Comparison of ENCODE assay signal across 28 cellular contexts in the genomic region with DNA sequence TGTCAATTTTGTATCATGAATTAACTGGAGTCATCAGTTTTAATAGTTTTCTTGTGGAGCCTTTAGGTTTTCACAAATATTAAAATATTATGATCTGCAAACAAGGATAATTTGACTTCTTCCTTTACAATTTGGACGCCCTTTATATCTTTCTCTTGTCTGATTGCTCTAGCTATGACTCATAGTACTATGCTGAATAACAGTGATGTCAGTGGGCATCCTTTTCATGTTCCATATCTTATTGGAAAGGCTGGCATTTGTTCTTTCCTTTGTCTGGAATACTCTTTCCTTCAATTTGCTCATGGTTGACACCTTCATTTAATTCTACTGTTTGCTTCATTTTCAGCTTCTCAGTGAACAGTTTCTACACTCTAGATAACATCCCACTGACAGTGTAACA.
"Had no signal": no experiment of that assay in that cellular context is flagged by ENCODE, and none has a peak within 500 bp of the region (broad histone marks: within the 10 kb centered on the region; RNA-seq: fewer than 3 reads in every experiment).

No MANE protein-coding gene starts in this region.

- H3K9me3 ChIP-seq: colonic mucosa, gastrocnemius medialis, ovary, sigmoid colon, uterus had no signal

- H3K27ac ChIP-seq: colonic mucosa, gastrocnemius medialis, ovary, sigmoid colon, uterus had no signal

- H3K4me1 Mint-ChIP-seq: activated CD4-positive, alpha-beta T cell treated with anti-CD3 and anti-CD28 coated beads for 36 hours; activated CD8-positive, alpha-beta memory T cell treated with anti-CD3 and anti-CD28 coated beads, Interleukin-2, amount 10 ng/mL, durations not matched to agents 7 days and 5 days; activated naive CD4-positive, alpha-beta T cell treated with anti-CD3 and anti-CD28 coated beads, Interleukin-2, amount 50 U/mL, for 24 hours; naive B cell; stimulated activated effector memory CD8-positive, alpha-beta T cell treated with anti-CD3 and anti-CD28 coated beads, Interleukin-12 subunit alpha, Interleukin-12 subunit beta, amount 100 ng/mL, for 72 hours; stimulated activated naive CD8-positive, alpha-beta T cell treated with anti-CD3 and anti-CD28 coated beads, Interleukin-15, amount 100 ng/mL, for 72 hours had no signal

- H3K4me3 ChIP-seq: colonic mucosa, gastrocnemius medialis, ovary, sigmoid colon, uterus had no signal

- H3K4me3 Mint-ChIP-seq: activated CD4-positive, alpha-beta T cell treated with anti-CD3 and anti-CD28 coated beads for 36 hours; activated CD8-positive, alpha-beta memory T cell treated with anti-CD3 and anti-CD28 coated beads, Interleukin-2, amount 10 ng/mL, durations not matched to agents 7 days and 5 days; activated CD8-positive, alpha-beta T cell treated with anti-CD3 and anti-CD28 coated beads, Interleukin-2, amount 10 ng/mL, durations not matched to agents 7 days and 5 days; activated naive CD4-positive, alpha-beta T cell treated with anti-CD3 and anti-CD28 coated beads, Interleukin-2, amount 50 U/mL, for 24 hours; naive B cell; stimulated activated effector memory CD8-positive, alpha-beta T cell treated with anti-CD3 and anti-CD28 coated beads, Interleukin-12 subunit alpha, Interleukin-12 subunit beta, amount 100 ng/mL, for 72 hours; stimulated activated naive CD8-positive, alpha-beta T cell treated with anti-CD3 and anti-CD28 coated beads, Interleukin-15, amount 100 ng/mL, for 72 hours; type B pancreatic cell had no signal

- FAIRE-seq: endometrium, keratinocyte, small intestine had no signal

- ATAC-seq: activated CD4-positive, alpha-beta T cell treated with anti-CD3 and anti-CD28 coated beads for 36 hours; activated CD8-positive, alpha-beta memory T cell treated with anti-CD3 and anti-CD28 coated beads, Interleukin-2, amount 10 ng/mL, durations not matched to agents 7 days and 5 days; activated CD8-positive, alpha-beta T cell treated with anti-CD3 and anti-CD28 coated beads, Interleukin-2, amount 10 ng/mL, durations not matched to agents 7 days and 5 days; gastrocnemius medialis; left cardiac atrium; left ventricle myocardium superior; stimulated activated effector memory CD8-positive, alpha-beta T cell treated with anti-CD3 and anti-CD28 coated beads, Interleukin-12 subunit alpha, Interleukin-12 subunit beta, amount 100 ng/mL, for 72 hours; stimulated activated naive CD8-positive, alpha-beta T cell treated with anti-CD3 and anti-CD28 coated beads, Interleukin-15, amount 100 ng/mL, for 72 hours had no signal

- H3K27me3 Mint-ChIP-seq: activated CD4-positive, alpha-beta T cell treated with anti-CD3 and anti-CD28 coated beads for 36 hours; activated CD8-positive, alpha-beta memory T cell treated with anti-CD3 and anti-CD28 coated beads, Interleukin-2, amount 10 ng/mL, durations not matched to agents 7 days and 5 days; activated naive CD4-positive, alpha-beta T cell treated with anti-CD3 and anti-CD28 coated beads, Interleukin-2, amount 50 U/mL, for 24 hours; naive B cell; progenitor cell of endocrine pancreas; stimulated activated naive CD8-positive, alpha-beta T cell treated with anti-CD3 and anti-CD28 coated beads, Interleukin-15, amount 100 ng/mL, for 72 hours; type B pancreatic cell had no signal

- H3K36me3 ChIP-seq: colonic mucosa, gastrocnemius medialis, ovary, sigmoid colon, uterus had no signal

- H3K4me1 ChIP-seq: colonic mucosa, gastrocnemius medialis, sigmoid colon, uterus had no signal

- H3K27ac Mint-ChIP-seq: activated CD4-positive, alpha-beta T cell treated with anti-CD3 and anti-CD28 coated beads for 36 hours; activated CD8-positive, alpha-beta memory T cell treated with anti-CD3 and anti-CD28 coated beads, Interleukin-2, amount 10 ng/mL, durations not matched to agents 7 days and 5 days; activated CD8-positive, alpha-beta T cell treated with anti-CD3 and anti-CD28 coated beads, Interleukin-2, amount 10 ng/mL, durations not matched to agents 7 days and 5 days; activated naive CD4-positive, alpha-beta T cell treated with anti-CD3 and anti-CD28 coated beads, Interleukin-2, amount 50 U/mL, for 24 hours; activated T-helper 2 cell treated with anti-CD3 and anti-CD28 coated beads, Interferon-gamma antibody, Interleukin-2, Interleukin-4, amounts not matched to agents 10 μg/mL and 5 μg/mL and 100 μg/mL, durations not matched to agents 14 hours and 24 hours and 36 hours; progenitor cell of endocrine pancreas; stimulated activated effector memory CD8-positive, alpha-beta T cell treated with anti-CD3 and anti-CD28 coated beads, Interleukin-12 subunit alpha, Interleukin-12 subunit beta, amount 100 ng/mL, for 72 hours; stimulated activated naive CD8-positive, alpha-beta T cell treated with anti-CD3 and anti-CD28 coated beads, Interleukin-15, amount 100 ng/mL, for 72 hours; type B pancreatic cell had no signal

- H3K36me3 Mint-ChIP-seq: activated CD8-positive, alpha-beta memory T cell treated with anti-CD3 and anti-CD28 coated beads, Interleukin-2, amount 10 ng/mL, durations not matched to agents 7 days and 5 days; activated naive CD4-positive, alpha-beta T cell treated with anti-CD3 and anti-CD28 coated beads, Interleukin-2, amount 50 U/mL, for 24 hours; naive B cell; stimulated activated effector memory CD8-positive, alpha-beta T cell treated with anti-CD3 and anti-CD28 coated beads, Interleukin-12 subunit alpha, Interleukin-12 subunit beta, amount 100 ng/mL, for 72 hours; type B pancreatic cell had no signal

- DNase-seq: activated CD4-positive, alpha-beta T cell treated with anti-CD3 and anti-CD28 coated beads for 36 hours; activated CD4-positive, CD25-positive, alpha-beta regulatory T cell; activated CD8-positive, alpha-beta memory T cell treated with anti-CD3 and anti-CD28 coated beads, Interleukin-2, amount 10 ng/mL, durations not matched to agents 7 days and 5 days; activated CD8-positive, alpha-beta T cell treated with anti-CD3 and anti-CD28 coated beads, Interleukin-2, amount 10 ng/mL, durations not matched to agents 7 days and 5 days; activated T-cell treated with anti-CD3 and anti-CD28 coated beads, Interleukin-2, amount 50 U/mL, for 48 hours; anterior cingulate cortex; colonic mucosa; effector CD8-positive, alpha-beta T cell; gastrocnemius medialis; hippocampal formation; left cardiac atrium; left ventricle myocardium superior; naive B cell; ovary; retina; sigmoid colon; small intestine; stimulated activated CD4-positive, alpha-beta T cell treated with anti-CD3 and anti-CD28 coated beads, Interleukin-4, amount 100 ng/mL, for 24 hours; stimulated activated naive CD8-positive, alpha-beta T cell treated with anti-CD3 and anti-CD28 coated beads, Interleukin-15, amount 100 ng/mL, for 72 hours; substantia nigra; uterus had no signal

- H3K27me3 ChIP-seq: colonic mucosa, gastrocnemius medialis, ovary, sigmoid colon, uterus had no signal

- H3K9me3 Mint-ChIP-seq: activated naive CD4-positive, alpha-beta T cell treated with anti-CD3 and anti-CD28 coated beads, Interleukin-2, amount 50 U/mL, for 24 hours; naive B cell; type B pancreatic cell had no signal
